In genomic region chr12:132561784-132562156, GRCh38 we compare ENCODE assay signal across 9 cellular contexts. TPM values are rescaled to one million over a fixed set of nuclear protein-coding genes. Genes with fewer than 3 reads are reported as not detected.
DNase-seq lines count a peak whose midpoint lies in the region; ATAC-seq and TF ChIP-seq lines count a peak whose summit lies in the region.
"Had no signal": no experiment of that assay in that cellular context is flagged by ENCODE, and none has a peak within 500 bp of the region (broad histone marks: within the 10 kb centered on the region; RNA-seq: fewer than 3 reads in every experiment).

No MANE protein-coding gene starts in this region.

- CTCF ChIA-PET in activated CD4-positive, alpha-beta T cell treated with anti-CD3 and anti-CD28 coated beads for 36 hours (lab: Charles Lee), result interaction anchor here (0.6 to 1.5 kb wide), 12 partner anchors 18 to 261 kb away, joined by 3 to 8 read pairs (median 4); no protein-coding TSS in a partner anchor

- peaks cover 5% of the 10 kb centered on the region for H3K4me1 ChIP-seq in Karpas-422 (ENCODE audit: low read length)

- H3K27ac ChIP-seq in Karpas-422 (ENCODE audit: low read length), result no peak overlapping the region

- no peak overlapping the region for H3K27ac Mint-ChIP-seq in activated CD4-positive, alpha-beta T cell treated with anti-CD3 and anti-CD28 coated beads for 36 hours
- no peak overlapping the region for H3K27ac Mint-ChIP-seq in progenitor cell of endocrine pancreas

- H3K4me3 ChIP-seq in Karpas-422 (ENCODE audit: low read length), result no peak overlapping the region

- no peaks in the 10 kb centered on the region for H3K9me3 ChIP-seq in Karpas-422 (ENCODE audit: low read length)

- peaks cover 2% of the 10 kb centered on the region for H3K36me3 Mint-ChIP-seq in activated CD4-positive, alpha-beta T cell treated with anti-CD3 and anti-CD28 coated beads for 36 hours (ENCODE audit: low read depth)
- peaks cover 6% of the 10 kb centered on the region for H3K36me3 Mint-ChIP-seq in progenitor cell of endocrine pancreas (ENCODE audit: insufficient read depth)

- H3K36me3 ChIP-seq in Karpas-422 (ENCODE audit: insufficient read depth, low read length), result no peaks in the 10 kb centered on the region

- TF ChIP-seq CTCF in progenitor cell of endocrine pancreas (IDR thresholded peaks at IDR 0.05; ENCODE audit: unreplicated experiment), result peak; percentile 45

- H3K4me1 Mint-ChIP-seq in activated CD4-positive, alpha-beta T cell treated with anti-CD3 and anti-CD28 coated beads for 36 hours, result peaks cover 13% of the 10 kb centered on the region
- peaks cover 9% of the 10 kb centered on the region for H3K4me1 Mint-ChIP-seq in progenitor cell of endocrine pancreas (ENCODE audit: low read depth)

- no peak overlapping the region for H3K9ac ChIP-seq in Karpas-422 (ENCODE audit: low read length)

- ATAC-seq in activated CD4-positive, alpha-beta T cell treated with anti-CD3 and anti-CD28 coated beads for 36 hours, result no peak
- ATAC-seq in GM19324 (IDR thresholded peaks at IDR 0.05; ENCODE audit: low FRiP score, unreplicated experiment), result no peak

- POLR2A ChIA-PET in activated CD4-positive, alpha-beta T cell treated with anti-CD3 and anti-CD28 coated beads for 36 hours (lab: Charles Lee), result no interaction called here

- DNase-seq in activated CD4-positive, alpha-beta T cell treated with anti-CD3 and anti-CD28 coated beads for 36 hours, result peak; percentile 62
- no peak for DNase-seq in activated CD4-positive, alpha-beta T cell treated with anti-CD3 and anti-CD28 coated beads for 1 hour
- DNase-seq in Karpas-422 (peak; percentile 77), T47D (ENCODE audit: low read depth in 1 of 2, low spot score in 1 of 2) (peak; percentile 41 to 69), progenitor cell of endocrine pancreas (ENCODE audit: low spot score, unreplicated experiment) (no peak), DMS153 treated with DMSO at 0.1 percent for 48 hours (lab: John Stamatoyannopoulos, UW; ENCODE audit: unreplicated experiment) (no peak), SKM-1 (lab: John Stamatoyannopoulos, UW; ENCODE audit: unreplicated experiment) (no peak)

- no peaks in the 10 kb centered on the region for H3K9me2 ChIP-seq in Karpas-422 (replicated peaks; ENCODE audit: insufficient read depth, low read length)

- H4K20me1 ChIP-seq in Karpas-422 (ENCODE audit: insufficient read depth, low read depth, low read length), result no peaks in the 10 kb centered on the region

- intact Hi-C loops in activated CD4-positive, alpha-beta T cell treated with anti-CD3 and anti-CD28 coated beads for 36 hours (cut with DNase I, micrococcal nuclease), result loop anchor here (1.0 to 2.0 kb wide), 6 partner anchors 53 to 417 kb away; partner anchors contain the start of genes DDX51 (in 1 of the 2) and NOC4L (in 1 of the 2)

- H3K27me3 Mint-ChIP-seq in activated CD4-positive, alpha-beta T cell treated with anti-CD3 and anti-CD28 coated beads for 36 hours, result peaks cover 7% of the 10 kb centered on the region
- peaks cover 5% of the 10 kb centered on the region for H3K27me3 Mint-ChIP-seq in progenitor cell of endocrine pancreas

- H3K4me2 ChIP-seq in Karpas-422 (ENCODE audit: low read depth, low read length, poor library complexity, severe bottlenecking), result no peak overlapping the region

- H3K79me2 ChIP-seq in Karpas-422 (ENCODE audit: low read length), result no peaks in the 10 kb centered on the region

- H3K27me3 ChIP-seq in Karpas-422 (ENCODE audit: low read length), result no peaks in the 10 kb centered on the region

- no peaks in the 10 kb centered on the region for H3K9me3 Mint-ChIP-seq in activated CD4-positive, alpha-beta T cell treated with anti-CD3 and anti-CD28 coated beads for 36 hours (ENCODE audit: low read depth)
- no peaks in the 10 kb centered on the region for H3K9me3 Mint-ChIP-seq in progenitor cell of endocrine pancreas (ENCODE audit: low read depth)

- no peak overlapping the region for H2AFZ ChIP-seq in Karpas-422 (ENCODE audit: low read length)

- no peak overlapping the region for H3K4me3 Mint-ChIP-seq in activated CD4-positive, alpha-beta T cell treated with anti-CD3 and anti-CD28 coated beads for 36 hours
- peak overlapping the region; percentile 60 for H3K4me3 Mint-ChIP-seq in progenitor cell of endocrine pancreas (ENCODE audit: low read depth)

- in situ Hi-C loops in T47D (cut with HindIII; ENCODE audit: low pct_unique_long_range_greater_than_20kb, low sequenced_read_pairs), result no loop called here

RNA-seq across cellular contexts. Expression of gene LRCOL1, which starts 48.6 kb away (rescaled TPM):
- not detected for total RNA-seq in activated CD4-positive, alpha-beta T cell treated with anti-CD3 and anti-CD28 coated beads for 36 hours
- not detected in 2 replicates for total RNA-seq in Karpas-422 (2014; rRNA removed; shearing (Covaris generic); ENCODE audit: low replicate concordance)
- not detected in 2 replicates for total RNA-seq in progenitor cell of endocrine pancreas

RNA-seq across cellular contexts. Expression of gene P2RX2, which starts 56.8 kb away (rescaled TPM):
- total RNA-seq in activated CD4-positive, alpha-beta T cell treated with anti-CD3 and anti-CD28 coated beads for 36 hours, result not detected
- not detected in 2 replicates for total RNA-seq in Karpas-422 (2014; rRNA removed; shearing (Covaris generic); ENCODE audit: low replicate concordance)
- total RNA-seq in progenitor cell of endocrine pancreas, result 0.19 TPM in 1 of 2 replicates, not detected in the other
- total RNA-seq: renal cortical epithelial cell had no signal

Comparison
In these comparisons a context has a peak if more than half of its experiments do, and no peak if none do; other contexts are left out.
1. DNase-seq: peak in activated CD4-positive, alpha-beta T cell treated with anti-CD3 and anti-CD28 coated beads for 36 hours (single experiment), Karpas-422 (single experiment) and T47D (2 of 2); none in activated CD4-positive, alpha-beta T cell treated with anti-CD3 and anti-CD28 coated beads for 1 hour (single experiment), progenitor cell of endocrine pancreas (single experiment), DMS153 treated with DMSO at 0.1 percent for 48 hours (single experiment) and SKM-1 (single experiment).